ENCODE assay signal across 10 cellular contexts in the genomic region with DNA sequence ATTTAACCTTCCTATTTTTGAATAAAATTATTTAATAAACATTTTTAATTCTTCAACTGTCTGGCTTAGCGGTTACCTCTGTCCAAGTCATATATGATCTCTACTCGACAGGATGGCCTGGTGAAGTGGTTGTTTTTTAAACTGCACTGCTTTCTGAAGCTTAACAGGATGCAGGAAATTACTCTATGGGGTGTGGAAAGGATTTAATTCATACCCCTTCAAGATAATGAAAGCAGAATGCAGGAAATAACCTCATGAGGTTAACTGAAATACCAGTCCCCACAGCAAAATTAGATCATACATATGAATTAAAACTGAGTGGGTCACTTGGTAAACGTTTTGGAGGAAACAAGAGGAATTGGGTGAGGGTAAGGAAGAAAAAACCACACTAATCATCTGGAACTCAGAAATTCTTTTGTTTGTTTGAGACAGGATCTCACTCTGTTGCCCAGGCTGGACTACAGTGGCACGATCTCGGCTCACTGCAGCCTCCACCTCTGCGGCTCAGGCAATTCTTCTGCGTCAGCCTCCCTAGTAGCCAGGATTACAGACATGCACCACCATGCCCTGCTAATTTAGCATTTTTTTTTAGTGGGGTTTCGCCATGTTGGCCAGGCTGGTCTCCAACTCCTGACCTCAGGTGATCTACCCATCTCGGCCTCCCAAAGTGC. TPM values are rescaled to one million over a fixed set of nuclear protein-coding genes. Genes with fewer than 3 reads are reported as not detected.
A peak's percentile ranks its signal among the peaks of the same experiment; 100 is the strongest.
DNase-seq lines count a peak whose midpoint lies in the region; ATAC-seq and TF ChIP-seq lines count a peak whose summit lies in the region.
"Had no signal": no experiment of that assay in that cellular context is flagged by ENCODE, and none has a peak within 500 bp of the region (broad histone marks: within the 10 kb centered on the region; RNA-seq: fewer than 3 reads in every experiment).

No MANE protein-coding gene starts in this region.

- CTCF ChIA-PET in CD8-positive, alpha-beta memory T cell (lab: Charles Lee) = no interaction called here

- H3K9me3 ChIP-seq in CD8-positive, alpha-beta memory T cell (ENCODE audit: low read length) = no peaks in the 10 kb centered on the region
- H3K9me3 ChIP-seq in osteoblast (ENCODE audit: low read depth, low read length) = no peaks in the 10 kb centered on the region

- no peaks in the 10 kb centered on the region for H3K36me3 ChIP-seq in CD8-positive, alpha-beta memory T cell (ENCODE audit: insufficient read depth, low read length)
- H3K36me3 ChIP-seq in osteoblast (ENCODE audit: insufficient read depth, low read length) = peaks cover 22% of the 10 kb centered on the region

- peak overlapping the region in 6 of 8 donors; percentile 0 to 79 (median 40) for H3K27ac Mint-ChIP-seq in CD8-positive, alpha-beta memory T cell

- H3K79me2 ChIP-seq in osteoblast (ENCODE audit: insufficient read depth, low read length) = peaks cover 24% of the 10 kb centered on the region

- POLR2A ChIA-PET in CD8-positive, alpha-beta memory T cell (lab: Charles Lee) = no interaction called here

- H3K27me3 Mint-ChIP-seq in CD8-positive, alpha-beta memory T cell = no peaks in the 10 kb centered on the region

- peaks cover 18% of the 10 kb centered on the region for H3K4me1 ChIP-seq in CD8-positive, alpha-beta memory T cell (ENCODE audit: insufficient read depth, low read length)
- H3K4me1 ChIP-seq in osteoblast (ENCODE audit: insufficient read depth, low read length) = peaks cover 10% of the 10 kb centered on the region

- H3K27me3 ChIP-seq in CD8-positive, alpha-beta memory T cell (ENCODE audit: insufficient read depth, low read length, poor library complexity, severe bottlenecking) = no peaks in the 10 kb centered on the region
- H3K27me3 ChIP-seq in osteoblast (ENCODE audit: insufficient read depth, low read length) = no peaks in the 10 kb centered on the region

- no peaks in the 10 kb centered on the region for H4K20me1 ChIP-seq in osteoblast (ENCODE audit: insufficient read depth, low read length)

- H3K36me3 Mint-ChIP-seq in CD8-positive, alpha-beta memory T cell = peaks cover 31 to 50% (median 36%) of the 10 kb centered on the region in 3 donors

- no peak overlapping the region for H3K4me3 Mint-ChIP-seq in CD8-positive, alpha-beta memory T cell

- no peak overlapping the region for H3K4me2 ChIP-seq in osteoblast (ENCODE audit: insufficient read depth, low read length)

- H3K4me3 ChIP-seq in CD8-positive, alpha-beta memory T cell (ENCODE audit: low read length) = no peak overlapping the region
- H3K4me3 ChIP-seq in osteoblast (ENCODE audit: insufficient read depth, low read length) = no peak overlapping the region

- H3K4me1 Mint-ChIP-seq in CD8-positive, alpha-beta memory T cell = peaks cover 19 to 42% (median 39%) of the 10 kb centered on the region in 3 donors

- H3K27ac ChIP-seq in CD8-positive, alpha-beta memory T cell (ENCODE audit: low read depth, low read length) = no peak overlapping the region
- H3K27ac ChIP-seq in epithelial cell of prostate (peak overlapping the region; percentile 54), osteoblast (ENCODE audit: low read depth, low read length) (peak overlapping the region; percentile 60)

- peak in 1 of 5 donors; percentile 17 for DNase-seq in CD8-positive, alpha-beta memory T cell
- DNase-seq in RPMI7951 (ENCODE audit: low read depth) = peak; percentile 32
- no peak for DNase-seq in epithelial cell of prostate (ENCODE audit: low read depth, low spot score)
- DNase-seq in osteoblast (ENCODE audit: insufficient read length, low spot score, missing footprints) = no peak
- DNase-seq in NCI-H510A treated with DMSO at 0.1 percent for 48 hours (lab: John Stamatoyannopoulos, UW) = no peak
- DNase-seq: NCI-H1417 treated with DMSO at 0.1 percent for 48 hours had no signal

- H2AFZ ChIP-seq in osteoblast (ENCODE audit: low read length) = no peak overlapping the region

- peaks cover 2 to 8% (median 6%) of the 10 kb centered on the region in 5 donors for H3K9me3 Mint-ChIP-seq in CD8-positive, alpha-beta memory T cell

- no peak for ATAC-seq in GM18867 (IDR thresholded peaks at IDR 0.05; ENCODE audit: unreplicated experiment)
- ATAC-seq in GM21528 (IDR thresholded peaks at IDR 0.05; ENCODE audit: low FRiP score, unreplicated experiment) = no peak
- ATAC-seq in GM19397 (IDR thresholded peaks at IDR 0.05; ENCODE audit: unreplicated experiment) = no peak
- ATAC-seq: sciatic nerve had no signal

- no peak for TF ChIP-seq CTCF in osteoblast (IDR thresholded peaks at IDR 0.05; ENCODE audit: extremely low read depth, low read depth, low read length)

RNA-seq across cellular contexts. Expression of gene LYSMD4, which starts 50.1 kb away (rescaled TPM):
- 1 to 10 TPM; 7.9 to 8.4 TPM for total RNA-seq in CD8-positive, alpha-beta memory T cell
- 6.5 TPM for polyA plus RNA-seq in CD8-positive, alpha-beta memory T cell
- 5.4 and 9.4 TPM in 2 replicates for total RNA-seq in RPMI7951 (2014; rRNA removed; shearing (Covaris generic))
- 8.7 and 11.2 TPM in 2 replicates for total RNA-seq in osteoblast
